Comparison of ENCODE assay signal across 8 cellular contexts in genomic region chr14:105087308-105087962, GRCh38. TPM values are rescaled to one million over a fixed set of nuclear protein-coding genes. Genes with fewer than 3 reads are reported as not detected.
A peak's percentile ranks its signal among the peaks of the same experiment; 100 is the strongest.
DNase-seq lines count a peak whose midpoint lies in the region; ATAC-seq and TF ChIP-seq lines count a peak whose summit lies in the region.

No MANE protein-coding gene starts in this region.

- peaks cover 6% of the 10 kb centered on the region for H3K27me3 ChIP-seq in left ventricle myocardium inferior (ENCODE audit: low read depth)

- no peaks in the 10 kb centered on the region for H3K36me3 Mint-ChIP-seq in activated T-helper 17 cell treated with anti-CD3 and anti-CD28 coated beads, Interleukin-2, amount 50 U/mL, for 72 hours (ENCODE audit: low read depth)

- H3K27me3 Mint-ChIP-seq in activated T-helper 17 cell treated with anti-CD3 and anti-CD28 coated beads, Interleukin-2, amount 50 U/mL, for 72 hours = no peaks in the 10 kb centered on the region

- H3K4me3 ChIP-seq in GM12864 (ENCODE audit: low read depth, low read length) (peak overlapping the region; percentile 62), left ventricle myocardium inferior (peak overlapping the region; percentile 72)

- peaks cover 9% of the 10 kb centered on the region for H3K4me1 Mint-ChIP-seq in activated T-helper 17 cell treated with anti-CD3 and anti-CD28 coated beads, Interleukin-2, amount 50 U/mL, for 72 hours

- no peaks in the 10 kb centered on the region for H3K36me3 ChIP-seq in left ventricle myocardium inferior

- intact Hi-C loops in left ventricle myocardium inferior (cut with micrococcal nuclease) = no loop called here

- TF ChIP-seq CTCF in GM12864 (IDR thresholded peaks at IDR 0.05; ENCODE audit: low read depth, low read length, missing control alignments) (no peak), left ventricle myocardium inferior (IDR thresholded peaks at IDR 0.05; ENCODE audit: borderline replicate concordance) (no peak)

- DNase-seq in GM12864 (ENCODE audit: low read depth) = no peak
- DNase-seq in left ventricle myocardium inferior = peak; percentile 62
- peak; percentile 15 for DNase-seq in renal cortical epithelial cell (ENCODE audit: low read depth)
- DNase-seq in activated effector memory CD4-positive, alpha-beta T cell treated with anti-CD3 and anti-CD28 coated beads, Interleukin-2, amount 50 U/mL, for 16 hours = no peak
- no peak for DNase-seq in erythroblast (lab: John Stamatoyannopoulos, UW)

- no peaks in the 10 kb centered on the region for H3K9me3 Mint-ChIP-seq in activated T-helper 17 cell treated with anti-CD3 and anti-CD28 coated beads, Interleukin-2, amount 50 U/mL, for 72 hours

- no peak for TF ChIP-seq POLR2A in erythroblast (IDR thresholded peaks at IDR 0.05; ENCODE audit: low read length)

- peaks cover 69% of the 10 kb centered on the region for H3K4me1 ChIP-seq in left ventricle myocardium inferior

- peak overlapping the region; percentile 84 for H3K27ac ChIP-seq in left ventricle myocardium inferior (replicated peaks)

- H3K4me3 Mint-ChIP-seq in activated T-helper 17 cell treated with anti-CD3 and anti-CD28 coated beads, Interleukin-2, amount 50 U/mL, for 72 hours = peak overlapping the region; percentile 71

- ATAC-seq in HG03439 (IDR thresholded peaks at IDR 0.05; ENCODE audit: unreplicated experiment) (peak; percentile 11), GM19455 (IDR thresholded peaks at IDR 0.05; ENCODE audit: unreplicated experiment) (no peak)
- ATAC-seq in activated T-helper 17 cell treated with anti-CD3 and anti-CD28 coated beads, Interleukin-2, amount 50 U/mL, for 72 hours (replicated peaks) = peak; percentile 34

- no peak overlapping the region for H3K27ac Mint-ChIP-seq in activated T-helper 17 cell treated with anti-CD3 and anti-CD28 coated beads, Interleukin-2, amount 50 U/mL, for 72 hours

- no peaks in the 10 kb centered on the region for H3K9me3 ChIP-seq in left ventricle myocardium inferior (replicated peaks)

RNA-seq across cellular contexts. Expression of gene GPR132, which starts 22.2 kb away (rescaled TPM):
- 10 to 100 TPM; 46.5 to 49.5 TPM for total RNA-seq in activated T-helper 17 cell treated with anti-CD3 and anti-CD28 coated beads, Interleukin-2, amount 50 U/mL, for 72 hours
- total RNA-seq in left ventricle myocardium inferior (1.0 TPM), renal cortical epithelial cell (0.30 and 2.1 TPM in 2 replicates)

Comparison
In these comparisons a context has a peak if more than half of its experiments do, and no peak if none do; other contexts are left out.
1. DNase-seq: peak in left ventricle myocardium inferior (single experiment) and renal cortical epithelial cell (single experiment); none in GM12864 (single experiment), activated effector memory CD4-positive, alpha-beta T cell treated with anti-CD3 and anti-CD28 coated beads, Interleukin-2, amount 50 U/mL, for 16 hours (single experiment) and erythroblast (0 of 2).
2. RNA of gene GPR132, which starts 22.2 kb away (total RNA-seq): 46.5 to 49.5 TPM in activated T-helper 17 cell treated with anti-CD3 and anti-CD28 coated beads, Interleukin-2, amount 50 U/mL, for 72 hours; 1.0 TPM in left ventricle myocardium inferior (single experiment) and 0.30 to 2.1 TPM in renal cortical epithelial cell; every median in the first group is over 10 times any median in the second.